ENCODE assay signal across 17 cellular contexts in genomic region chr2:8312221-8312620, GRCh38.
DNase-seq lines count a peak whose midpoint lies in the region; ATAC-seq and TF ChIP-seq lines count a peak whose summit lies in the region.
"Had no signal": no experiment of that assay in that cellular context is flagged by ENCODE, and none has a peak within 500 bp of the region (broad histone marks: within the 10 kb centered on the region; RNA-seq: fewer than 3 reads in every experiment).

No MANE protein-coding gene starts in this region.

- no peak overlapping the region for H3K4me3 Mint-ChIP-seq in H9
- no peak overlapping the region for H3K4me3 Mint-ChIP-seq in activated T-helper 2 cell treated with anti-CD3 and anti-CD28 coated beads, Interferon-gamma antibody, Interleukin-2, Interleukin-4, amounts not matched to agents 10 μg/mL and 5 μg/mL and 100 μg/mL, durations not matched to agents 14 hours and 24 hours and 36 hours (ENCODE audit: low read depth)
- H3K4me3 Mint-ChIP-seq: activated B cell treated with CpG ODN at 0.5 μM for 24 hours; CD4-positive, alpha-beta T cell; stimulated activated naive B cell treated with anti-CD40 and anti-IgM and Interleukin-4, amounts not matched to agents 10 μg/mL and 1 μg/mL and 100 μg/mL, for 72 hours had no signal

- H3K4me3 ChIP-seq in PC-3 (ENCODE audit: low read length): no peak overlapping the region
- H3K4me3 ChIP-seq: skin epidermis, upper lobe of left lung had no signal

- H3K27me3 Mint-ChIP-seq in H9 (ENCODE audit: low read depth): peaks cover 6% of the 10 kb centered on the region
- peaks cover 15% of the 10 kb centered on the region for H3K27me3 Mint-ChIP-seq in activated T-helper 2 cell treated with anti-CD3 and anti-CD28 coated beads, Interferon-gamma antibody, Interleukin-2, Interleukin-4, amounts not matched to agents 10 μg/mL and 5 μg/mL and 100 μg/mL, durations not matched to agents 14 hours and 24 hours and 36 hours (ENCODE audit: low read depth)
- H3K27me3 Mint-ChIP-seq: CD4-positive, alpha-beta T cell had no signal

- H3K27me3 ChIP-seq in H9 (ENCODE audit: insufficient read depth, low read length) (no peaks in the 10 kb centered on the region), PC-3 (ENCODE audit: low read length) (no peaks in the 10 kb centered on the region)
- H3K27me3 ChIP-seq: foreskin keratinocyte, upper lobe of left lung had no signal

- H3K4me2 ChIP-seq in H9 (ENCODE audit: insufficient read depth, insufficient read length, low read length) (no peak overlapping the region), PC-3 (ENCODE audit: low read length) (no peak overlapping the region)

- H4K20me1 ChIP-seq in H9 (ENCODE audit: control insufficient read depth, insufficient read depth, insufficient read length) (no peaks in the 10 kb centered on the region), PC-3 (ENCODE audit: low read length) (no peaks in the 10 kb centered on the region)

- ATAC-seq in left colon (peak; percentile 42), PC-3 (no peak)

- POLR2A ChIA-PET in PC-3 (lab: Charles Lee; ENCODE audit: unreplicated experiment): no interaction called here

- H3K23ac ChIP-seq in H9 (ENCODE audit: insufficient read length, low read depth, low read length): no peak overlapping the region

- TF ChIP-seq CTCF in H9 (conservative IDR thresholded peaks at IDR 0.05): no peak
- TF ChIP-seq CTCF in PC-3 (conservative IDR thresholded peaks at IDR 0.05; ENCODE audit: low read depth, low read length): no peak

- H2BK15ac ChIP-seq in H9 (ENCODE audit: low read depth, low read length): no peak overlapping the region

- no peaks in the 10 kb centered on the region for H3K79me1 ChIP-seq in H9 (ENCODE audit: insufficient read depth, low read depth, low read length, poor library complexity, severe bottlenecking)

- H2BK120ac ChIP-seq in H9 (ENCODE audit: low read depth, low read length, poor library complexity, severe bottlenecking): no peak overlapping the region

- H3K9me2 ChIP-seq in PC-3 (replicated peaks; ENCODE audit: low read length): no peaks in the 10 kb centered on the region

- no peak overlapping the region for H4K5ac ChIP-seq in H9 (ENCODE audit: insufficient read length, low read depth, low read length)

- WGBS in H9 (ENCODE audit: extremely low coverage, insufficient read length, low lambda C conversion rate): no CpG with 5 or more reads among the region's 3 CpGs

- intact Hi-C loops in left colon (cut with DNase I, micrococcal nuclease) (no loop called here), PC-3 (cut with micrococcal nuclease) (loop anchor here (2.0 to 5.0 kb wide), 2 partner anchors 75 to 367 kb away; no protein-coding TSS in a partner anchor)
- intact Hi-C loops in activated T-helper 2 cell treated with anti-CD3 and anti-CD28 coated beads, Interferon-gamma antibody, Interleukin-2, Interleukin-4, amounts not matched to agents 10 μg/mL and 5 μg/mL and 100 μg/mL, durations not matched to agents 14 hours and 24 hours and 36 hours (cut with micrococcal nuclease): loop anchor here (5.0 kb wide), 1 partner anchor 275 kb away; no protein-coding TSS in a partner anchor

- no TSS peak for BruUV-seq in PC-3 (replicated peaks; lab: Mats Ljungman, UMichigan)

- H3K4me1 ChIP-seq in H9 (ENCODE audit: insufficient read depth, low read length) (peaks cover 2% of the 10 kb centered on the region; the same call in 1 of the 2 replicates), PC-3 (ENCODE audit: insufficient read depth, low read length) (peaks cover 33% of the 10 kb centered on the region)
- H3K4me1 ChIP-seq: foreskin keratinocyte had no signal

- no peak overlapping the region for H3K4ac ChIP-seq in H9 (ENCODE audit: low read depth, low read length)

- H3K9me3 ChIP-seq in H9 (ENCODE audit: control insufficient read depth, low read depth, low read length): no peaks in the 10 kb centered on the region
- H3K9me3 ChIP-seq in PC-3 (ENCODE audit: low read length): no peaks in the 10 kb centered on the region
- H3K9me3 ChIP-seq: upper lobe of left lung had no signal

- no peak overlapping the region for H2BK20ac ChIP-seq in H9 (ENCODE audit: low read depth, low read length, poor library complexity, severe bottlenecking)

- H3F3A ChIP-seq in PC-3 (ENCODE audit: low read length, unreplicated experiment): peaks cover 2% of the 10 kb centered on the region

- no peak overlapping the region for H3T11ph ChIP-seq in H9 (ENCODE audit: low read length)

- peaks cover 0 to 2% (median 0%) of the 10 kb centered on the region in 3 experiments; a peak in 2 of 7 replicates for H3K36me3 Mint-ChIP-seq in H9 (ENCODE audit: insufficient read depth in 1 of 3, low read depth in 3 of 3)
- peaks cover 7% of the 10 kb centered on the region for H3K36me3 Mint-ChIP-seq in activated T-helper 2 cell treated with anti-CD3 and anti-CD28 coated beads, Interferon-gamma antibody, Interleukin-2, Interleukin-4, amounts not matched to agents 10 μg/mL and 5 μg/mL and 100 μg/mL, durations not matched to agents 14 hours and 24 hours and 36 hours (ENCODE audit: low read depth)

- no peak overlapping the region for H3K14ac ChIP-seq in H9 (ENCODE audit: insufficient read depth, low read length)

- H3K23me2 ChIP-seq in H9 (ENCODE audit: insufficient read length, low read depth, low read length, poor library complexity, severe bottlenecking): no peaks in the 10 kb centered on the region

- peak; percentile 20 for DNase-seq in NOMO-1 treated with DMSO at 0.1 percent for 48 hours (lab: John Stamatoyannopoulos, UW; ENCODE audit: unreplicated experiment)
- no peak for DNase-seq in NOMO-1 (lab: John Stamatoyannopoulos, UW; ENCODE audit: unreplicated experiment in 2 of 2)
- DNase-seq in H9: peak; percentile 6
- peak; percentile 67 for DNase-seq in SW480 (ENCODE audit: low spot score)
- no peak for DNase-seq in left colon
- no peak for DNase-seq in HT-29 (ENCODE audit: low spot score)
- DNase-seq in activated T-helper 2 cell treated with anti-CD3 and anti-CD28 coated beads, Interferon-gamma antibody, Interleukin-2, Interleukin-4, amounts not matched to agents 10 μg/mL and 5 μg/mL and 100 μg/mL, durations not matched to agents 14 hours and 24 hours and 36 hours (ENCODE audit: low spot score): no peak
- DNase-seq in PC-3: no peak
- DNase-seq: activated B cell treated with CpG ODN at 0.5 μM for 24 hours; activated T-cell treated with anti-CD3 and anti-CD28 coated beads, Interleukin-2, amount 50 U/mL, for 1 hour; CD4-positive, alpha-beta T cell; foreskin keratinocyte; naive B cell; NCI-H2227 treated with DMSO at 0.1 percent for 48 hours; stimulated activated naive B cell treated with anti-CD40 and anti-IgM and Interleukin-4, amounts not matched to agents 10 μg/mL and 1 μg/mL and 100 μg/mL, for 72 hours; upper lobe of left lung had no signal

- CTCF ChIA-PET in PC-3 (lab: Charles Lee): no interaction called here

- H3K9ac ChIP-seq in H9 (ENCODE audit: extremely low read depth, insufficient read length, low read length) (no peak overlapping the region), PC-3 (ENCODE audit: low read length) (no peak overlapping the region)

- no peaks in the 10 kb centered on the region for H3K36me3 ChIP-seq in PC-3 (ENCODE audit: low read depth, low read length)
- H3K36me3 ChIP-seq: upper lobe of left lung had no signal

- no peak overlapping the region for H3K56ac ChIP-seq in H9 (ENCODE audit: insufficient read length, low read depth, low read length)

- H2AFZ ChIP-seq in H9 (ENCODE audit: low read length) (no peak overlapping the region), PC-3 (ENCODE audit: low read length) (no peak overlapping the region)

- no peak overlapping the region for H3K18ac ChIP-seq in H9 (ENCODE audit: insufficient read length, low read depth, low read length)

- no peak overlapping the region for H2BK12ac ChIP-seq in H9 (ENCODE audit: insufficient read length, low read depth, low read length)

- peaks cover 26 to 43% of the 10 kb centered on the region in 2 experiments for H3K4me1 Mint-ChIP-seq in H9
- peaks cover 63% of the 10 kb centered on the region for H3K4me1 Mint-ChIP-seq in activated T-helper 2 cell treated with anti-CD3 and anti-CD28 coated beads, Interferon-gamma antibody, Interleukin-2, Interleukin-4, amounts not matched to agents 10 μg/mL and 5 μg/mL and 100 μg/mL, durations not matched to agents 14 hours and 24 hours and 36 hours (ENCODE audit: low read depth)

- H4K91ac ChIP-seq in H9 (ENCODE audit: insufficient read length, low read depth, low read length): no peak overlapping the region

- H3K79me2 ChIP-seq in H9 (ENCODE audit: insufficient read depth, low read length) (no peaks in the 10 kb centered on the region), PC-3 (ENCODE audit: low read length) (no peaks in the 10 kb centered on the region)

- H4K8ac ChIP-seq in H9 (replicated peaks; ENCODE audit: insufficient read length, low read depth, low read length): no peak overlapping the region

- no peak overlapping the region for H3K27ac ChIP-seq in H9 (ENCODE audit: insufficient read length, low read depth, low read length)
- H3K27ac ChIP-seq in PC-3 (ENCODE audit: low read length): no peak overlapping the region
- H3K27ac ChIP-seq: foreskin keratinocyte had no signal

- H3K27ac Mint-ChIP-seq in H9: no peak overlapping the region
- H3K27ac Mint-ChIP-seq in activated T-helper 2 cell treated with anti-CD3 and anti-CD28 coated beads, Interferon-gamma antibody, Interleukin-2, Interleukin-4, amounts not matched to agents 10 μg/mL and 5 μg/mL and 100 μg/mL, durations not matched to agents 14 hours and 24 hours and 36 hours: no peak overlapping the region
- H3K27ac Mint-ChIP-seq: activated B cell treated with CpG ODN at 0.5 μM for 24 hours; CD4-positive, alpha-beta T cell; stimulated activated naive B cell treated with anti-CD40 and anti-IgM and Interleukin-4, amounts not matched to agents 10 μg/mL and 1 μg/mL and 100 μg/mL, for 72 hours had no signal

- no peak overlapping the region for H2AK5ac ChIP-seq in H9 (ENCODE audit: insufficient read length, low read length)

- H2BK5ac ChIP-seq in H9 (ENCODE audit: insufficient read length, low read length): no peak overlapping the region

- H3K9me3 Mint-ChIP-seq in H9: peaks cover 2 to 3% of the 10 kb centered on the region in 2 experiments; a peak in 2 of 5 replicates
- no peaks in the 10 kb centered on the region for H3K9me3 Mint-ChIP-seq in activated T-helper 2 cell treated with anti-CD3 and anti-CD28 coated beads, Interferon-gamma antibody, Interleukin-2, Interleukin-4, amounts not matched to agents 10 μg/mL and 5 μg/mL and 100 μg/mL, durations not matched to agents 14 hours and 24 hours and 36 hours
- H3K9me3 Mint-ChIP-seq: activated B cell treated with CpG ODN at 0.5 μM for 24 hours; CD4-positive, alpha-beta T cell had no signal

Comparison
In these comparisons a context has a peak if more than half of its experiments do, and no peak if none do; other contexts are left out.
1. DNase-seq: peak in NOMO-1 treated with DMSO at 0.1 percent for 48 hours (single experiment), H9 (single experiment) and SW480 (single experiment); none in NOMO-1 (0 of 2), left colon (0 of 2), HT-29 (single experiment), activated T-helper 2 cell treated with anti-CD3 and anti-CD28 coated beads, Interferon-gamma antibody, Interleukin-2, Interleukin-4, amounts not matched to agents 10 μg/mL and 5 μg/mL and 100 μg/mL, durations not matched to agents 14 hours and 24 hours and 36 hours (single experiment) and PC-3 (single experiment).
2. intact Hi-C loops: an anchor here in activated T-helper 2 cell treated with anti-CD3 and anti-CD28 coated beads, Interferon-gamma antibody, Interleukin-2, Interleukin-4, amounts not matched to agents 10 μg/mL and 5 μg/mL and 100 μg/mL, durations not matched to agents 14 hours and 24 hours and 36 hours (5.0 kb wide) and PC-3 (2.0 to 5.0 kb wide); none called in left colon.